In genomic region chr12:110590806-110591326, GRCh38 we compare ENCODE assay signal across 9 cellular contexts. TPM values are rescaled to one million over a fixed set of nuclear protein-coding genes. Genes with fewer than 3 reads are reported as not detected.
DNase-seq lines count a peak whose midpoint lies in the region; ATAC-seq and TF ChIP-seq lines count a peak whose summit lies in the region.
"Had no signal": no experiment of that assay in that cellular context is flagged by ENCODE, and none has a peak within 500 bp of the region (broad histone marks: within the 10 kb centered on the region; RNA-seq: fewer than 3 reads in every experiment).

No MANE protein-coding gene starts in this region.

- H3K36me3 ChIP-seq in esophagus squamous epithelium (no peaks in the 10 kb centered on the region), BE2C (no peaks in the 10 kb centered on the region)

- DNase-seq in GM13976 (ENCODE audit: low spot score): peak; percentile 63
- peak; percentile 69 for DNase-seq in RPMI7951 (ENCODE audit: low read depth)
- no peak for DNase-seq in esophagus squamous epithelium (lab: John Stamatoyannopoulos, UW)
- DNase-seq in pons (ENCODE audit: low spot score): peak; percentile 89
- DNase-seq in BE2C: no peak
- DNase-seq in stimulated activated CD4-positive, alpha-beta T cell treated with anti-CD3 and anti-CD28 coated beads, Interleukin-1b, Interleukin-23, amount 100 ng/mL, for 48 hours: no peak
- DNase-seq in NCI-H1930 (lab: John Stamatoyannopoulos, UW): no peak

- H3K9me3 ChIP-seq in esophagus squamous epithelium (no peaks in the 10 kb centered on the region), BE2C (no peaks in the 10 kb centered on the region)

- in situ Hi-C loops in GM13976 (cut with MboI; ENCODE audit: low sequenced_read_pairs, unreplicated experiment): no loop called here

- H3K27me3 ChIP-seq in esophagus squamous epithelium (no peaks in the 10 kb centered on the region), BE2C (no peaks in the 10 kb centered on the region)

- intact Hi-C loops in esophagus squamous epithelium (cut with DNase I): no loop called here

- TF ChIP-seq POLR2A in esophagus squamous epithelium (IDR thresholded peaks at IDR 0.05): no peak

- no peak for TF ChIP-seq CTCF in GM13976 (IDR thresholded peaks at IDR 0.05; ENCODE audit: borderline replicate concordance, control extremely low read depth, extremely low read depth, insufficient read depth, missing control alignments)
- no peak for TF ChIP-seq CTCF in esophagus squamous epithelium (IDR thresholded peaks at IDR 0.05)
- TF ChIP-seq CTCF in BE2C (IDR thresholded peaks at IDR 0.05; ENCODE audit: low read depth, low read length): no peak

- H3K4me1 ChIP-seq in esophagus squamous epithelium: peaks cover 5 to 26% (median 18%) of the 10 kb centered on the region in 3 donors
- no peaks in the 10 kb centered on the region for H3K4me1 ChIP-seq in BE2C

- peak overlapping the region; percentile 40 to 81 (median 68) for H3K27ac ChIP-seq in esophagus squamous epithelium
- H3K27ac ChIP-seq: SK-N-MC had no signal

- WGBS in esophagus squamous epithelium, 2 donors: 20 to 21% methylated on average over 3 of the region's 3 CpGs

- no peak overlapping the region for H3K4me3 ChIP-seq in esophagus squamous epithelium
- no peak overlapping the region for H3K4me3 ChIP-seq in BE2C (ENCODE audit: low read depth, low read length)
- H3K4me3 ChIP-seq: SK-N-MC had no signal

- peak; percentile 85 for ATAC-seq in HG02588 (IDR thresholded peaks at IDR 0.05; ENCODE audit: unreplicated experiment)

RNA-seq across cellular contexts. Expression of gene PPTC7, which starts 7.7 kb away (rescaled TPM):
- total RNA-seq in RPMI7951 (2014; rRNA removed; shearing (Covaris generic)): 1.8 and 3.0 TPM in 2 replicates
- total RNA-seq in esophagus squamous epithelium: 10 to 100 TPM; 14.8 to 30.5 (median 19.2) TPM
- 13.8 TPM for polyA plus RNA-seq in BE2C (2012; ENCODE audit: insufficient read depth, insufficient read length, low read depth)

RNA-seq across cellular contexts. Expression of gene TCTN1, which starts 23.1 kb away (rescaled TPM):
- total RNA-seq in RPMI7951 (2014; rRNA removed; shearing (Covaris generic)): 18.9 and 24.6 TPM in 2 replicates
- total RNA-seq in esophagus squamous epithelium: 10 to 100 TPM in 2 of 4 donors, 1 to 10 TPM in 2; 4.4 to 15.6 (median 8.8) TPM
- polyA plus RNA-seq in BE2C (2012; ENCODE audit: insufficient read depth, insufficient read length, low read depth): 17.6 TPM

Comparison
In these comparisons a context has a peak if more than half of its experiments do, and no peak if none do; other contexts are left out.
1. DNase-seq: peak in GM13976 (single experiment), RPMI7951 (single experiment) and pons (single experiment); none in esophagus squamous epithelium (single experiment), BE2C (single experiment), stimulated activated CD4-positive, alpha-beta T cell treated with anti-CD3 and anti-CD28 coated beads, Interleukin-1b, Interleukin-23, amount 100 ng/mL, for 48 hours (single experiment) and NCI-H1930 (0 of 2).